17 cellular contexts compared by ENCODE assay signal in the genomic region with DNA sequence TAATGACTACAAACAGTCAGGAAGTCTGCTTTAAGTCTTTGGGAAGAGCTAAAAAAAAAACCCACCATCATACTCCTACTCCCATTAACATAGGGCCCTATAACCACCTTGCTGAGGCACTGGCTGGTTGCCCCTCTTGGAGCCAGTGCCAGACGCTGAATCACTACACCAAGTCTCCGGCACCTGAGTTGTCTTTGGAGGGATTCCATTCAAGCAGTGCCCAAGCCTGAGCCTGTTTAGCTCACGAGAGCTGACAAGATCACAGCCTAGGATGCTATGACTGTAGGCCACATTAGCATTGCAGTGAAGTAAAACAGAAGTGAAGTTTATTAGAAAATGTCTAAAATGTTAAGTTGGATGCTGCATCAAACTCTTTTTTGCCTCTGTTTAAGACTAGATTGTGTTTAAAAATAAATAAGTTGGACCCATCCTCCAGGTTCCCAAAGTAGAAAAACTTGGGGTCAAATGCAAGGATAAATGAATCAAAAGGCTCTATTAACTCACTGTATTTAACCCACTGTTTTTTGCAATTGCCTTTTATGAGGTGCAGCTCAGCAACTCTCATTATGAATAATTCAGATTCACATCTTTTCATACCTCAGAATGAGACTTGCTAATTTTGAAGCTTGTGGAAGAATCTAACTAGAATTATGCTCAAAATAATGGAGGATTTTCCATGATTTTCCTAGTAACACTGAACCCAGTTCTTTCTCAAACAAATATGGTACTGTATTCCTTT.
DNase-seq lines count a peak whose midpoint lies in the region; ATAC-seq and TF ChIP-seq lines count a peak whose summit lies in the region.
"Had no signal": no experiment of that assay in that cellular context is flagged by ENCODE, and none has a peak within 500 bp of the region (broad histone marks: within the 10 kb centered on the region; RNA-seq: fewer than 3 reads in every experiment).

No MANE protein-coding gene starts in this region.

- no peak for DNase-seq in CD4-positive, CD25-positive, alpha-beta regulatory T cell
- no peak for DNase-seq in Caco-2
- no peak for DNase-seq in activated naive CD8-positive, alpha-beta T cell treated with anti-CD3 and anti-CD28 coated beads, Interleukin-2, amount 50 U/mL, for 24 hours
- DNase-seq in naive thymus-derived CD4-positive, alpha-beta T cell = no peak
- DNase-seq in NCI-H526 treated with DMSO at 0.1 percent for 48 hours (lab: John Stamatoyannopoulos, UW) = no peak
- no peak for DNase-seq in NCI-H128 (lab: John Stamatoyannopoulos, UW; ENCODE audit: unreplicated experiment)
- DNase-seq in stimulated activated naive CD4-positive, alpha-beta T cell treated with Interleukin-2 at 50 U/mL for 16 hours (lab: John Stamatoyannopoulos, UW) = no peak
- DNase-seq: gastrocnemius medialis, NCI-H187, NCI-H524 had no signal

- POLR2A ChIA-PET in Caco-2 (lab: Charles Lee) = no interaction called here
- POLR2A ChIA-PET in naive thymus-derived CD4-positive, alpha-beta T cell (lab: Charles Lee) = interaction anchor here (0.6 to 1.6 kb wide), 3 partner anchors 9 to 307 kb away, joined by 3 read pairs; no protein-coding TSS in a partner anchor

- no peaks in the 10 kb centered on the region for H3K9me3 ChIP-seq in CD4-positive, CD25-positive, alpha-beta regulatory T cell (ENCODE audit: control insufficient read depth in 2 of 2, low read length in 2 of 2)
- H3K9me3 ChIP-seq in Caco-2 = no peaks in the 10 kb centered on the region
- H3K9me3 ChIP-seq in naive thymus-derived CD4-positive, alpha-beta T cell (ENCODE audit: control insufficient read depth in 2 of 3, low read length in 3 of 3) = no peaks in the 10 kb centered on the region
- H3K9me3 ChIP-seq: BLaER1, gastrocnemius medialis had no signal

- H3K4me3 Mint-ChIP-seq in CD4-positive, CD25-positive, alpha-beta regulatory T cell = peak overlapping the region in 2 of 4 donors; percentile 47 to 78
- no peak overlapping the region for H3K4me3 Mint-ChIP-seq in Caco-2 (ENCODE audit: unreplicated experiment)
- peak overlapping the region; percentile 21 for H3K4me3 Mint-ChIP-seq in activated naive CD8-positive, alpha-beta T cell treated with anti-CD3 and anti-CD28 coated beads, Interleukin-2, amount 50 U/mL, for 24 hours
- peak overlapping the region in 5 of 10 donors; percentile 4 to 52 (median 34) for H3K4me3 Mint-ChIP-seq in naive thymus-derived CD4-positive, alpha-beta T cell
- H3K4me3 Mint-ChIP-seq: activated T-helper 1 cell treated with anti-CD3 and anti-CD28 coated beads, Interleukin-12 subunit alpha, Interleukin-12 subunit beta, Interleukin-2, Interleukin-4 antibody, amounts not matched to agents 30 ng/mL and 10 ng/mL and 1 ng/mL, durations not matched to agents 14 hours and 24 hours and 36 hours; WTC11 had no signal

- H3K4me3 ChIP-seq in CD4-positive, CD25-positive, alpha-beta regulatory T cell (ENCODE audit: low read depth, low read length) = no peak overlapping the region
- no peak overlapping the region for H3K4me3 ChIP-seq in Caco-2 (ENCODE audit: low read depth, low read length)
- H3K4me3 ChIP-seq in naive thymus-derived CD4-positive, alpha-beta T cell (ENCODE audit: low read length) = no peak overlapping the region
- H3K4me3 ChIP-seq: BLaER1, gastrocnemius medialis, GM12878, smooth muscle cell had no signal

- no peak for ATAC-seq in CD4-positive, CD25-positive, alpha-beta regulatory T cell (ENCODE audit: low read depth in 2 of 2)
- ATAC-seq in activated naive CD8-positive, alpha-beta T cell treated with anti-CD3 and anti-CD28 coated beads, Interleukin-2, amount 50 U/mL, for 24 hours = peak; percentile 42
- no peak for ATAC-seq in naive thymus-derived CD4-positive, alpha-beta T cell
- ATAC-seq: GM12878, Panc1, WTC11 had no signal

- no peak for TF ChIP-seq CTCF in Caco-2 (IDR thresholded peaks at IDR 0.05; ENCODE audit: insufficient read depth in 1 of 2, low read depth in 1 of 2, low read length in 1 of 2, severe bottlenecking in 1 of 2, unreplicated experiment in 1 of 2)

- peaks cover 46% of the 10 kb centered on the region for H3K36me3 Mint-ChIP-seq in CD4-positive, CD25-positive, alpha-beta regulatory T cell
- peaks cover 25% of the 10 kb centered on the region for H3K36me3 Mint-ChIP-seq in Caco-2 (ENCODE audit: insufficient read depth, unreplicated experiment)
- peaks cover 58% of the 10 kb centered on the region for H3K36me3 Mint-ChIP-seq in activated naive CD8-positive, alpha-beta T cell treated with anti-CD3 and anti-CD28 coated beads, Interleukin-2, amount 50 U/mL, for 24 hours (ENCODE audit: low read depth)
- H3K36me3 Mint-ChIP-seq in naive thymus-derived CD4-positive, alpha-beta T cell = peaks cover 9 to 65% (median 46%) of the 10 kb centered on the region in 5 donors
- H3K36me3 Mint-ChIP-seq: WTC11 had no signal

- intact Hi-C loops in Caco-2 (cut with micrococcal nuclease; ENCODE audit: unreplicated experiment) = loop anchor here (2.0 kb wide), 3 partner anchors 47 to 463 kb away; no protein-coding TSS in a partner anchor
- intact Hi-C loops in naive thymus-derived CD4-positive, alpha-beta T cell (cut with micrococcal nuclease) = no loop called here

- H3K4me1 ChIP-seq in CD4-positive, CD25-positive, alpha-beta regulatory T cell (ENCODE audit: control insufficient read depth, insufficient read depth, low read length, poor library complexity, severe bottlenecking) = peaks cover 19% of the 10 kb centered on the region
- H3K4me1 ChIP-seq in Caco-2 = peaks cover 57% of the 10 kb centered on the region
- peaks cover 19 to 75% of the 10 kb centered on the region in 2 donors for H3K4me1 ChIP-seq in naive thymus-derived CD4-positive, alpha-beta T cell (ENCODE audit: control insufficient read depth in 2 of 2, insufficient read depth in 2 of 2, low read length in 2 of 2)

- peak overlapping the region; percentile 71 to 91 (median 72) for H3K27ac Mint-ChIP-seq in CD4-positive, CD25-positive, alpha-beta regulatory T cell
- peak overlapping the region; percentile 71 for H3K27ac Mint-ChIP-seq in Caco-2 (ENCODE audit: unreplicated experiment)
- peak overlapping the region; percentile 81 for H3K27ac Mint-ChIP-seq in activated naive CD8-positive, alpha-beta T cell treated with anti-CD3 and anti-CD28 coated beads, Interleukin-2, amount 50 U/mL, for 24 hours
- H3K27ac Mint-ChIP-seq in naive thymus-derived CD4-positive, alpha-beta T cell = peak overlapping the region in 8 of 9 donors; percentile 41 to 87 (median 79)
- H3K27ac Mint-ChIP-seq: activated T-helper 1 cell treated with anti-CD3 and anti-CD28 coated beads, Interleukin-12 subunit alpha, Interleukin-12 subunit beta, Interleukin-2, Interleukin-4 antibody, amounts not matched to agents 30 ng/mL and 10 ng/mL and 1 ng/mL, durations not matched to agents 14 hours and 24 hours and 36 hours; WTC11 had no signal

- no TSS peak for BruUV-seq in Caco-2 (replicated peaks; lab: Mats Ljungman, UMichigan)

- no peaks in the 10 kb centered on the region for H3K27me3 ChIP-seq in CD4-positive, CD25-positive, alpha-beta regulatory T cell (ENCODE audit: control insufficient read depth, insufficient read depth, low read length)
- no peaks in the 10 kb centered on the region for H3K27me3 ChIP-seq in Caco-2 (replicated peaks; ENCODE audit: control insufficient read depth, insufficient read depth, low read length)
- H3K27me3 ChIP-seq in naive thymus-derived CD4-positive, alpha-beta T cell (ENCODE audit: control insufficient read depth in 2 of 2, insufficient read depth in 2 of 2, low read length in 2 of 2) = no peaks in the 10 kb centered on the region
- H3K27me3 ChIP-seq: BLaER1, gastrocnemius medialis had no signal

- no peaks in the 10 kb centered on the region for H3K27me3 Mint-ChIP-seq in CD4-positive, CD25-positive, alpha-beta regulatory T cell
- no peaks in the 10 kb centered on the region for H3K27me3 Mint-ChIP-seq in Caco-2 (ENCODE audit: insufficient read depth, unreplicated experiment)
- no peaks in the 10 kb centered on the region for H3K27me3 Mint-ChIP-seq in activated naive CD8-positive, alpha-beta T cell treated with anti-CD3 and anti-CD28 coated beads, Interleukin-2, amount 50 U/mL, for 24 hours
- H3K27me3 Mint-ChIP-seq in naive thymus-derived CD4-positive, alpha-beta T cell = no peaks in the 10 kb centered on the region

- peak overlapping the region; percentile 29 for H3K27ac ChIP-seq in CD4-positive, CD25-positive, alpha-beta regulatory T cell (ENCODE audit: insufficient read depth, low read length, poor library complexity, severe bottlenecking)
- H3K27ac ChIP-seq in naive thymus-derived CD4-positive, alpha-beta T cell (ENCODE audit: low read depth, low read length) = no peak overlapping the region
- H3K27ac ChIP-seq: BLaER1, gastrocnemius medialis, KMS-11 had no signal

- peaks cover 69 to 88% (median 74%) of the 10 kb centered on the region in 4 donors for H3K4me1 Mint-ChIP-seq in CD4-positive, CD25-positive, alpha-beta regulatory T cell
- peaks cover 52% of the 10 kb centered on the region for H3K4me1 Mint-ChIP-seq in Caco-2 (ENCODE audit: low read depth, unreplicated experiment)
- H3K4me1 Mint-ChIP-seq in activated naive CD8-positive, alpha-beta T cell treated with anti-CD3 and anti-CD28 coated beads, Interleukin-2, amount 50 U/mL, for 24 hours = peaks cover 89% of the 10 kb centered on the region
- H3K4me1 Mint-ChIP-seq in naive thymus-derived CD4-positive, alpha-beta T cell = peaks cover 59 to 95% (median 92%) of the 10 kb centered on the region in 7 donors

- CTCF ChIA-PET in Caco-2 (lab: Charles Lee) = no interaction called here
- CTCF ChIA-PET in naive thymus-derived CD4-positive, alpha-beta T cell (lab: Charles Lee) = no interaction called here

- no peaks in the 10 kb centered on the region for H3K9me3 Mint-ChIP-seq in CD4-positive, CD25-positive, alpha-beta regulatory T cell
- H3K9me3 Mint-ChIP-seq in Caco-2 (ENCODE audit: unreplicated experiment) = no peaks in the 10 kb centered on the region
- no peaks in the 10 kb centered on the region for H3K9me3 Mint-ChIP-seq in activated naive CD8-positive, alpha-beta T cell treated with anti-CD3 and anti-CD28 coated beads, Interleukin-2, amount 50 U/mL, for 24 hours
- H3K9me3 Mint-ChIP-seq in naive thymus-derived CD4-positive, alpha-beta T cell = peaks cover 0 to 3% (median 0%) of the 10 kb centered on the region in 11 donors
- H3K9me3 Mint-ChIP-seq: activated T-helper 1 cell treated with anti-CD3 and anti-CD28 coated beads, Interleukin-12 subunit alpha, Interleukin-12 subunit beta, Interleukin-2, Interleukin-4 antibody, amounts not matched to agents 30 ng/mL and 10 ng/mL and 1 ng/mL, durations not matched to agents 14 hours and 24 hours and 36 hours; WTC11 had no signal

- H3K36me3 ChIP-seq in CD4-positive, CD25-positive, alpha-beta regulatory T cell (ENCODE audit: control insufficient read depth, insufficient read depth, low read length) = peaks cover 26% of the 10 kb centered on the region
- H3K36me3 ChIP-seq in Caco-2 (ENCODE audit: control insufficient read depth, insufficient read depth, low read length) = no peaks in the 10 kb centered on the region; the same call in 1 of the 2 replicates
- peaks cover 0 to 6% (median 0%) of the 10 kb centered on the region in 3 experiments for H3K36me3 ChIP-seq in naive thymus-derived CD4-positive, alpha-beta T cell (ENCODE audit: control insufficient read depth in 2 of 3, insufficient read depth in 3 of 3, low read length in 3 of 3)
- H3K36me3 ChIP-seq: gastrocnemius medialis had no signal
